In the genomic region with DNA sequence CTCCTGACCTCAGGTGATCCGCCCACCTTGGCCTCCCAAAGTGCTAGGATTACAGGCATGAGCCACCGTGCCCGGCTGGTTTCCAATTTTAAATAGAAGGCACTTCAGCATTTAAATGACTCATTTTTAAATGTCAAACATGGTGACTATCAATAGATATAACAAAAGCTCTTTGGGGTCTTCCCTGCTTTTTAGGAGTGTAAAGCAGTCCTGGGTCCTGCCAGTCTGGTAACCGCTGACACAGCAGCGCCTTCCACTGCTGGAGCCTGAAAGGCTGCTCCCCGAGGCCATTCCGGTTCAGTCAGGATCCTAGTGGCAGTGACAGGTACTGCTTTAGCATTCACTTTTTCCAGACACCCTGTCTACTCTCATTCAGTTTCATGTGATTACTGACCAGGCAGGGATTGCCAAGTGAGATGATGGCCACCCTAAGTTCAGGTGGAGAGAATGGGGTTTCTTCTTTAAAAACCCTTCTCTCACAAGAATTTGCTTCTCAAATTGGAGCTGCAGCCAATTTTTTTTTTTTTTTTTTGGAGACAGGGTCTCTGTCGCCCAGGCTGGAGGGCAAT, we compare ENCODE assay signal across 9 cellular contexts. TPM values are rescaled to one million over a fixed set of nuclear protein-coding genes. Genes with fewer than 3 reads are reported as not detected.
DNase-seq lines count a peak whose midpoint lies in the region; ATAC-seq, FAIRE-seq and TF ChIP-seq lines count a peak whose summit lies in the region.
"Had no signal": no experiment of that assay in that cellular context is flagged by ENCODE, and none has a peak within 500 bp of the region (broad histone marks: within the 10 kb centered on the region; RNA-seq: fewer than 3 reads in every experiment).

No MANE protein-coding gene starts in this region.

- H3K27me3 Mint-ChIP-seq in effector memory CD8-positive, alpha-beta T cell = no peaks in the 10 kb centered on the region
- H3K27me3 Mint-ChIP-seq in natural killer cell treated with Interleukin-12 subunit alpha and Interleukin-12 subunit beta and Interleukin-15 and Interleukin-18, amount 100 ng/mL, for 72 hours = no peaks in the 10 kb centered on the region

- FAIRE-seq in GM12892 (lab: Jason Lieb, UNC) = peak; percentile 38

- H3K4me3 ChIP-seq in AG04449 (ENCODE audit: low read depth, low read length) = no peak overlapping the region
- H3K4me3 ChIP-seq: lung had no signal

- CTCF ChIA-PET in AG04449 (lab: Yijun Ruan, JAX) = interaction anchor here (0.6 to 11.8 kb wide), 9 partner anchors 9 to 88 kb away, joined by 3 to 189 read pairs (median 5); no protein-coding TSS in a partner anchor

- peaks cover 16% of the 10 kb centered on the region for H3K36me3 Mint-ChIP-seq in effector memory CD8-positive, alpha-beta T cell (ENCODE audit: insufficient read depth)
- no peaks in the 10 kb centered on the region for H3K36me3 Mint-ChIP-seq in natural killer cell treated with Interleukin-12 subunit alpha and Interleukin-12 subunit beta and Interleukin-15 and Interleukin-18, amount 100 ng/mL, for 72 hours

- peak overlapping the region; percentile 78 to 90 for H3K4me3 Mint-ChIP-seq in effector memory CD8-positive, alpha-beta T cell
- H3K4me3 Mint-ChIP-seq in natural killer cell treated with Interleukin-12 subunit alpha and Interleukin-12 subunit beta and Interleukin-15 and Interleukin-18, amount 100 ng/mL, for 72 hours = peak overlapping the region; percentile 64

- peak; percentile 70 for TF ChIP-seq CTCF in AG04449 (IDR thresholded peaks at IDR 0.05; ENCODE audit: insufficient read depth, low read length, missing control alignments)

- no peak for TF ChIP-seq POLR2A in GM12892 (IDR thresholded peaks at IDR 0.05; ENCODE audit: low read depth, low read length)

- POLR2A ChIA-PET in AG04449 (lab: Yijun Ruan, JAX) = no interaction called here

- H3K27ac Mint-ChIP-seq in effector memory CD8-positive, alpha-beta T cell = peak overlapping the region; percentile 85 to 90
- H3K27ac Mint-ChIP-seq in natural killer cell treated with Interleukin-12 subunit alpha and Interleukin-12 subunit beta and Interleukin-15 and Interleukin-18, amount 100 ng/mL, for 72 hours = peak overlapping the region; percentile 65 to 85

- H3K9me3 Mint-ChIP-seq in effector memory CD8-positive, alpha-beta T cell = no peaks in the 10 kb centered on the region
- no peaks in the 10 kb centered on the region for H3K9me3 Mint-ChIP-seq in natural killer cell treated with Interleukin-12 subunit alpha and Interleukin-12 subunit beta and Interleukin-15 and Interleukin-18, amount 100 ng/mL, for 72 hours

- DNase-seq in AG04449 (ENCODE audit: low read depth, low spot score) = no peak
- DNase-seq in GM12892 (ENCODE audit: insufficient read length) = no peak
- DNase-seq in NCI-H510A treated with DMSO at 0.1 percent for 48 hours (lab: John Stamatoyannopoulos, UW) = peak; percentile 58
- DNase-seq in activated CD4-positive, alpha-beta T cell treated with anti-CD3 and anti-CD28 coated beads, Interleukin-2, amount 50 U/mL, for 48 hours = peak; percentile 61 to 73
- DNase-seq in effector memory CD8-positive, alpha-beta T cell = peak; percentile 48 to 59 (median 52)
- no peak for DNase-seq in natural killer cell treated with Interleukin-12 subunit alpha and Interleukin-12 subunit beta and Interleukin-15 and Interleukin-18, amount 100 ng/mL, for 72 hours (ENCODE audit: low spot score)
- DNase-seq in NK-92 treated with Interleukin-12 subunit alpha and Interleukin-12 subunit beta, amount 100 ng/mL, for 24 hours (lab: John Stamatoyannopoulos, UW) = no peak

- peak; percentile 41 for ATAC-seq in effector memory CD8-positive, alpha-beta T cell (replicated peaks)
- ATAC-seq in natural killer cell treated with Interleukin-12 subunit alpha and Interleukin-12 subunit beta and Interleukin-15 and Interleukin-18, amount 100 ng/mL, for 72 hours = peak; percentile 43 to 45
- no peak for ATAC-seq in GM19351 (IDR thresholded peaks at IDR 0.05; ENCODE audit: unreplicated experiment)

- peaks cover 71 to 77% of the 10 kb centered on the region in 2 donors for H3K4me1 Mint-ChIP-seq in effector memory CD8-positive, alpha-beta T cell (ENCODE audit: low read depth in 2 of 2)
- H3K4me1 Mint-ChIP-seq in natural killer cell treated with Interleukin-12 subunit alpha and Interleukin-12 subunit beta and Interleukin-15 and Interleukin-18, amount 100 ng/mL, for 72 hours (ENCODE audit: low read depth in 2 of 2) = peaks cover 67 to 75% of the 10 kb centered on the region in 2 donors

RNA-seq across cellular contexts. Expression of a gene that starts 5.1 kb away (rescaled TPM):
- polyA plus RNA-seq in GM12892 (2012; ENCODE audit: missing spikeins) = 26.5 TPM
- 10 to 100 TPM; 57.6 to 81.1 TPM for total RNA-seq in natural killer cell treated with Interleukin-12 subunit alpha and Interleukin-12 subunit beta and Interleukin-15 and Interleukin-18, amount 100 ng/mL, for 72 hours

RNA-seq across cellular contexts. Expression of a gene that starts 16.7 kb away (rescaled TPM):
- 24.1 TPM for polyA plus RNA-seq in GM12892 (2012; ENCODE audit: missing spikeins)
- total RNA-seq in natural killer cell treated with Interleukin-12 subunit alpha and Interleukin-12 subunit beta and Interleukin-15 and Interleukin-18, amount 100 ng/mL, for 72 hours = 10 to 100 TPM; 34.9 to 35.5 TPM

RNA-seq across cellular contexts. Expression of a gene that starts 31.3 kb away (rescaled TPM):
- 45.0 TPM for polyA plus RNA-seq in GM12892 (2012; ENCODE audit: missing spikeins)
- total RNA-seq in natural killer cell treated with Interleukin-12 subunit alpha and Interleukin-12 subunit beta and Interleukin-15 and Interleukin-18, amount 100 ng/mL, for 72 hours = 100 to 1,000 TPM in 1 of 2 donors, 10 to 100 TPM in 1; 34.9 to 100 TPM

RNA-seq across cellular contexts. Expression of a gene that starts 59.6 kb away (rescaled TPM):
- polyA plus RNA-seq in GM12892 (2012; ENCODE audit: missing spikeins) = 6.3 TPM
- total RNA-seq in natural killer cell treated with Interleukin-12 subunit alpha and Interleukin-12 subunit beta and Interleukin-15 and Interleukin-18, amount 100 ng/mL, for 72 hours = 1 to 10 TPM; 4.1 to 5.9 TPM

Comparison
In these comparisons a context has a peak if more than half of its experiments do, and no peak if none do; other contexts are left out.
1. DNase-seq: peak in NCI-H510A treated with DMSO at 0.1 percent for 48 hours (single experiment), activated CD4-positive, alpha-beta T cell treated with anti-CD3 and anti-CD28 coated beads, Interleukin-2, amount 50 U/mL, for 48 hours (2 of 2) and effector memory CD8-positive, alpha-beta T cell (3 of 3); none in AG04449 (single experiment), GM12892 (single experiment), natural killer cell treated with Interleukin-12 subunit alpha and Interleukin-12 subunit beta and Interleukin-15 and Interleukin-18, amount 100 ng/mL, for 72 hours (single experiment) and NK-92 treated with Interleukin-12 subunit alpha and Interleukin-12 subunit beta, amount 100 ng/mL, for 24 hours (single experiment).